In the genomic region with DNA sequence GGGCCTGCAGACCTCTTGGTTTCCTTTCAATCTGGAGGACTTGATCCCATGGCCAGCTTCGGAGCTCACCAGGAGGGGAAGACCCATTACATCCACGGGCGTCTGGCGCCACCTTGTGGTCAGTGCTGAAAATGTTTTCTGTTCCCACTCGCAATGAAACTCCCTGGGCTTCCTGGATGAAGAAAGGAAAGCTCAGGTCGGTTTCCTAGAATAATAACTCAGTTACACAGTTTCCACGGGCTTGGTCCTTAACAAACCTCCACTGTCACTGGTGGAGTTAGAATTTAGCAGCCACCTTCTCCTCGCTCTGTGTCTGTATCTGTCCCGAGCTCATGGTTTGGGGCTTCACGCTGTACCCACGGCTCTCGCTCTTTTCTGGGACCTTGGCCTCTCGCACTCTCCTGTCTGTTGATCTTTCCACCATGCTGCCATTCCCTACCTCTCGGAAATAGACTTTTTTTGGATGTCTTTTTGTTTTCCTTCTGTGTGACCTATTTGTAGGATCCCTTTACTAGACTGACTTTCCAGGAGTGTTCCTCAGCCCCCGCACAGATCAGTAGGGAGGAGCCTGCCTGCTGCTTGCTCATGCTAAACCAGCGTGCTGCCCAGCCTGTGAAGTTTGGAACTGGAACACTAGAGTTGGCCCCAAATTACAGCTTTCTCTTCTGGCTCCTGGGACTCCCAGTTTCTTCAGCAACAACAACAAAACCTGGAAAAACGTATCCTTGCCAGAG, we compare ENCODE assay signal across 8 cellular contexts. TPM values are rescaled to one million over a fixed set of nuclear protein-coding genes. Genes with fewer than 3 reads are reported as not detected.
DNase-seq lines count a peak whose midpoint lies in the region; ATAC-seq and TF ChIP-seq lines count a peak whose summit lies in the region.

No MANE protein-coding gene starts in this region.

- peak; percentile 92 for DNase-seq in AG08395 (ENCODE audit: low spot score)
- peak; percentile 22 for DNase-seq in NCI-H510A (lab: John Stamatoyannopoulos, UW)
- peak; percentile 74 to 79 for DNase-seq in activated CD4-positive, alpha-beta T cell treated with anti-CD3 and anti-CD28 coated beads for 24 hours (ENCODE audit: low read depth in 2 of 2)
- DNase-seq in chondrocyte (ENCODE audit: low spot score), result no peak
- peak; percentile 73 to 82 (median 75) for DNase-seq in stimulated activated CD4-positive, alpha-beta T cell treated with anti-CD3 and anti-CD28 coated beads, Interleukin-1b, Interleukin-23, amount 100 ng/mL, for 24 hours (ENCODE audit: low read depth in 4 of 4, low spot score in 1 of 4)

- peak overlapping the region; percentile 29 for H3K27ac Mint-ChIP-seq in chondrocyte (ENCODE audit: unreplicated experiment)

- TF ChIP-seq CTCF in chondrocyte (IDR thresholded peaks at IDR 0.05), result peak; percentile 96

- H3K27ac ChIP-seq in layer of hippocampus (ENCODE audit: low read depth, low read length), result peak overlapping the region; percentile 52

- H3K27me3 Mint-ChIP-seq in chondrocyte (ENCODE audit: low read depth), result no peaks in the 10 kb centered on the region

- H3K36me3 Mint-ChIP-seq in chondrocyte (ENCODE audit: low read depth), result no peaks in the 10 kb centered on the region

- peaks cover 2% of the 10 kb centered on the region for H3K9me3 Mint-ChIP-seq in chondrocyte (ENCODE audit: low read depth)

- ATAC-seq in GM19023 (IDR thresholded peaks at IDR 0.05; ENCODE audit: unreplicated experiment) (peak; percentile 87), HG03432 (IDR thresholded peaks at IDR 0.05; ENCODE audit: unreplicated experiment) (peak; percentile 83)

- peak overlapping the region; percentile 62 for H3K4me3 Mint-ChIP-seq in chondrocyte (ENCODE audit: unreplicated experiment)

- H3K4me1 Mint-ChIP-seq in chondrocyte (ENCODE audit: low read depth), result peaks cover 19% of the 10 kb centered on the region

- H3K27me3 ChIP-seq in layer of hippocampus (ENCODE audit: control insufficient read depth, insufficient read depth, low read length), result no peaks in the 10 kb centered on the region

RNA-seq across cellular contexts. Expression of gene IL20RB, which starts 56.3 kb away (rescaled TPM):
- total RNA-seq in chondrocyte, result 0.92 to 1.2 TPM (median 0.94 TPM) in 3 replicates
